In the genomic region with DNA sequence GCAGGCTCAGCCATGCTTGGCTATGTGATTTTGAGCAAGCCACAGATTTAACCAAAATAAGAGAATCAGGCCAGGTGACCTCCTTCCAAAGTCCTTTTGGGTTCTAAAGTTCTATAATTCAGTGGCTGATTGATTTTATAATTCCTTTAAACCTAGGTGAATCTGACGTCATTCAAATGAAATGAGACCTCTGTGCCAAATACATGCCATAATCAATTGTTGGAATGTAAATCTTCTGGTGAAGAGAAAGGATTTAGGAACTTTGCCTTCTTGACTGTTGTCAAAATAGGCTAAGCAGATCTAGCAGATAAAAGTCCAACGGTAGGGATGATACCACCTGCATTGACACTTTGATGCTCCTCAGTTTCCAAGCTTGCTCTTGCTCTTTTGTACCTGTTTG, we compare ENCODE assay signal across 19 cellular contexts. TPM values are rescaled to one million over a fixed set of nuclear protein-coding genes. Genes with fewer than 3 reads are reported as not detected.
DNase-seq lines count a peak whose midpoint lies in the region; ATAC-seq, FAIRE-seq and TF ChIP-seq lines count a peak whose summit lies in the region.
"Had no signal": no experiment of that assay in that cellular context is flagged by ENCODE, and none has a peak within 500 bp of the region (broad histone marks: within the 10 kb centered on the region; RNA-seq: fewer than 3 reads in every experiment).

No MANE protein-coding gene starts in this region.

- no peak; a peak in 1 of 5 replicates for TF ChIP-seq EP300 in A549 (IDR thresholded peaks at IDR 0.05)

- TF ChIP-seq RAD21 in A549 (conservative IDR thresholded peaks at IDR 0.05 in 1 of 2, IDR thresholded peaks at IDR 0.05 in 1 of 2), result no peak

- intact Hi-C loops in mammary epithelial cell (cut with micrococcal nuclease), result no loop called here

- H3K4me3 ChIP-seq in A549, result no peak overlapping the region
- H3K4me3 ChIP-seq in mammary epithelial cell (replicated peaks in 1 of 3; ENCODE audit: insufficient read depth in 1 of 3, low read depth in 2 of 3, low read length in 3 of 3), result no peak overlapping the region
- no peak overlapping the region for H3K4me3 ChIP-seq in mucosa of rectum (ENCODE audit: low read length in 2 of 2)
- H3K4me3 ChIP-seq: GM23248 had no signal

- H3K79me2 ChIP-seq in mammary epithelial cell (ENCODE audit: insufficient read depth, low read length), result peaks cover 8% of the 10 kb centered on the region

- POLR2A ChIA-PET in A549 (lab: Yijun Ruan, JAX), result no interaction called here

- no peak overlapping the region for H2AFZ ChIP-seq in mammary epithelial cell (ENCODE audit: low read depth, low read length)
- H2AFZ ChIP-seq: GM23248 had no signal

- H3K9me3 ChIP-seq in A549 (peaks cover 2% of the 10 kb centered on the region; the same call in 1 of the 3 replicates), mammary epithelial cell (replicated peaks; ENCODE audit: insufficient read depth, low read length) (no peaks in the 10 kb centered on the region), mucosa of rectum (ENCODE audit: control insufficient read depth in 2 of 2, low read length in 2 of 2) (no peaks in the 10 kb centered on the region)

- ATAC-seq in A549, result no peak

- dilution Hi-C loops in mammary epithelial cell (cut with HindIII; ENCODE audit: low sequenced_read_pairs), result no loop called here

- peak overlapping the region; percentile 68 for H3K4me2 ChIP-seq in A549
- H3K4me2 ChIP-seq in mammary epithelial cell (ENCODE audit: insufficient read depth, low read depth, low read length), result peak overlapping the region; percentile 40

- DNase-seq in A549 (ENCODE audit: low read depth in 1 of 2, low spot score in 1 of 2) (no peak), NCI-H226 (peak; percentile 12), mammary epithelial cell (no peak), NCI-H526 treated with DMSO at 0.1 percent for 48 hours (lab: John Stamatoyannopoulos, UW) (no peak), midbrain (lab: John Stamatoyannopoulos, UW) (no peak), NCI-H748 treated with DMSO at 0.1 percent for 48 hours (lab: John Stamatoyannopoulos, UW) (no peak)
- DNase-seq: AML-193, C1 segment of cervical spinal cord, H9, KG1, NCI-H1092 treated with DMSO at 0.1 percent for 48 hours, NCI-H1436 treated with DMSO at 0.1 percent for 48 hours, NCI-H1930, NCI-H2227 treated with DMSO at 0.1 percent for 48 hours, NCI-H510A treated with DMSO at 0.1 percent for 48 hours, SHP77 had no signal

- no peaks in the 10 kb centered on the region for H4K20me1 ChIP-seq in mammary epithelial cell (ENCODE audit: insufficient read depth, low read length)

- no peak overlapping the region for H3K9ac ChIP-seq in mammary epithelial cell (ENCODE audit: insufficient read depth, low read length)
- no peak overlapping the region for H3K9ac ChIP-seq in mucosa of rectum (ENCODE audit: low read depth in 1 of 2, low read length in 2 of 2)
- H3K9ac ChIP-seq: GM23248 had no signal

- TF ChIP-seq CTCF in A549 (IDR thresholded peaks at IDR 0.05) (no peak), mammary epithelial cell (conservative IDR thresholded peaks at IDR 0.05 in 1 of 2, IDR thresholded peaks at IDR 0.05 in 1 of 2; ENCODE audit: extremely low read depth in 1 of 2, insufficient read depth in 1 of 2, low read depth in 1 of 2, low read length in 2 of 2) (no peak)

- peak overlapping the region; percentile 72 to 100 for H3K27ac ChIP-seq in A549
- H3K27ac ChIP-seq in mammary epithelial cell (ENCODE audit: insufficient read depth, low read depth, low read length), result no peak overlapping the region
- H3K27ac ChIP-seq in mucosa of rectum (ENCODE audit: low read depth in 2 of 2, low read length in 2 of 2), result peak overlapping the region; percentile 44 to 48
- H3K27ac ChIP-seq: GM23248, HL-60 had no signal

- no peak for FAIRE-seq in A549 (lab: Jason Lieb, UNC)

- 22% methylated on average over 2 of the region's 2 CpGs for WGBS in A549 (ENCODE audit: missing lambda C conversion rate)
- WGBS in mammary epithelial cell (ENCODE audit: low coverage, missing lambda C conversion rate), result 0% methylated on average over 2 of the region's 2 CpGs

- no peak for TF ChIP-seq POLR2A in A549 (IDR thresholded peaks at IDR 0.05; ENCODE audit: low read length)

- H3K4me1 ChIP-seq in A549 (peaks cover 40% of the 10 kb centered on the region), mammary epithelial cell (ENCODE audit: insufficient read depth, low read length) (peaks cover 11% of the 10 kb centered on the region), mucosa of rectum (ENCODE audit: control insufficient read depth in 2 of 2, insufficient read depth in 2 of 2, low read length in 2 of 2) (peaks cover 4 to 10% of the 10 kb centered on the region in 2 donors)

- H3K36me3 ChIP-seq in mammary epithelial cell (ENCODE audit: insufficient read depth, low read length) (no peaks in the 10 kb centered on the region), mucosa of rectum (ENCODE audit: control insufficient read depth in 2 of 2, insufficient read depth in 2 of 2, low read length in 2 of 2) (no peaks in the 10 kb centered on the region)

- BruUV-seq in mammary epithelial cell (replicated peaks; lab: Mats Ljungman, UMichigan), result no TSS peak

- peaks cover 2% of the 10 kb centered on the region for H3K27me3 ChIP-seq in mammary epithelial cell (ENCODE audit: insufficient read depth, low read length)
- H3K27me3 ChIP-seq in mucosa of rectum (ENCODE audit: control insufficient read depth in 2 of 2, insufficient read depth in 2 of 2, low read length in 2 of 2), result no peaks in the 10 kb centered on the region

- in situ Hi-C loops in mammary epithelial cell (cut with MboI; ENCODE audit: low sequenced_read_pairs in 2 of 2), result no loop called here

- CTCF ChIA-PET in A549 (lab: Yijun Ruan, JAX), result interaction anchor here (1.0 to 1.5 kb wide), 3 partner anchors 27 to 107 kb away, joined by 3 to 4 read pairs (median 3); no protein-coding TSS in a partner anchor
- CTCF ChIA-PET in mammary epithelial cell (lab: Charles Lee; ENCODE audit: low non-redundant PET), result no interaction called here

TF ChIP-seq in A549, 52 proteins besides CTCF, POLR2A, EP300 and RAD21:
- TF ChIP-seq EHMT2 (IDR thresholded peaks at IDR 0.05; ENCODE audit: low read depth), result no peak
- no peak for TF ChIP-seq FOSB (CRISPR knock-in tag; IDR thresholded peaks at IDR 0.05)
- no peak for TF ChIP-seq ZFP36 (IDR thresholded peaks at IDR 0.05; ENCODE audit: borderline replicate concordance, partially characterized antibody)
- TF ChIP-seq NR3C1 (IDR thresholded peaks at IDR 0.05), result no peak
- no peak for TF ChIP-seq ATOH8 (CRISPR knock-in tag; IDR thresholded peaks at IDR 0.05; ENCODE audit: low read depth)
- 0 out of 2 replicates have a peak, but pooled peaks have one; percentile 8 for TF ChIP-seq JUNB (IDR thresholded peaks at IDR 0.05)
TF ChIP-seq in A549: peak in this region for 1.

RNA-seq across cellular contexts. Expression of gene DENND1A, which starts 3.9 kb away (rescaled TPM):
- polyA plus RNA-seq in A549 (2011; rRNA removed), result 21.9 and 22.1 TPM in 2 replicates
- 13.7 and 17.2 TPM in 2 replicates for polyA plus RNA-seq in A549 (2012; cell fraction: cytosol; rRNA removed)
- 16.6 and 21.5 TPM in 2 replicates for polyA plus RNA-seq in A549 (2012; cell fraction: nucleus; rRNA removed)
- polyA plus RNA-seq in A549 (2017; fragmentation: RNase III; extraction: RNeasy Plus Mini Kit Qiagen cat#74134 plus additional on column Dnase treatment), result 14.9 to 15.6 TPM (median 15.1 TPM) in 3 replicates
- polyA minus RNA-seq in A549 (2011; rRNA and poly(A)+ RNA removed), result 66.5 and 71.0 TPM in 2 replicates
- total RNA-seq in mammary epithelial cell, result 10 to 100 TPM; 18.5 to 31.6 TPM
- 32.1 TPM for polyA plus RNA-seq in mammary epithelial cell
- 73.5 TPM for polyA minus RNA-seq in mammary epithelial cell
